Comparison of ENCODE assay signal across 8 cellular contexts in genomic region chr7:85554294-85554877, GRCh38.
DNase-seq lines count a peak whose midpoint lies in the region; TF ChIP-seq lines count a peak whose summit lies in the region.

No MANE protein-coding gene starts in this region.

- no peak overlapping the region for H3K4me3 ChIP-seq in epithelial cell of proximal tubule (ENCODE audit: low read depth, low read length)

- CTCF ChIA-PET in activated naive CD4-positive, alpha-beta T cell treated with anti-CD3 and anti-CD28 coated beads for 36 hours (lab: Charles Lee), result interaction anchor here (0.6 to 1.5 kb wide), 5 partner anchors 50 to 1618 kb away, joined by 3 to 4 read pairs (median 4); no protein-coding TSS in a partner anchor

- H3K36me3 Mint-ChIP-seq in activated naive CD4-positive, alpha-beta T cell treated with anti-CD3 and anti-CD28 coated beads for 36 hours (ENCODE audit: low read depth), result no peaks in the 10 kb centered on the region

- H3K9me3 Mint-ChIP-seq in activated naive CD4-positive, alpha-beta T cell treated with anti-CD3 and anti-CD28 coated beads for 36 hours, result no peaks in the 10 kb centered on the region

- H3K4me3 Mint-ChIP-seq in activated naive CD4-positive, alpha-beta T cell treated with anti-CD3 and anti-CD28 coated beads for 36 hours, result no peak overlapping the region

- intact Hi-C loops in activated naive CD4-positive, alpha-beta T cell treated with anti-CD3 and anti-CD28 coated beads for 36 hours (cut with micrococcal nuclease), result loop anchor here (1.0 to 10.0 kb wide), 5 partner anchors 196 to 910 kb away; partner anchors contain the start of gene SEMA3D

- peak; percentile 8 for DNase-seq in activated naive CD4-positive, alpha-beta T cell treated with anti-CD3 and anti-CD28 coated beads for 36 hours
- no peak for DNase-seq in activated naive CD4-positive, alpha-beta T cell (lab: John Stamatoyannopoulos, UW)
- DNase-seq in H4 (ENCODE audit: low spot score) (peak; percentile 86), LHCN-M2 (ENCODE audit: low read depth) (peak; percentile 51), RKO (ENCODE audit: low spot score) (peak; percentile 75), epithelial cell of proximal tubule (ENCODE audit: low read depth) (peak; percentile 92), non-pigmented ciliary epithelial cell (ENCODE audit: low read depth) (peak; percentile 61), occipital lobe (lab: John Stamatoyannopoulos, UW) (no peak)

- no peaks in the 10 kb centered on the region for H3K27me3 Mint-ChIP-seq in activated naive CD4-positive, alpha-beta T cell treated with anti-CD3 and anti-CD28 coated beads for 36 hours (ENCODE audit: low read depth)

- H3K4me1 Mint-ChIP-seq in activated naive CD4-positive, alpha-beta T cell treated with anti-CD3 and anti-CD28 coated beads for 36 hours (ENCODE audit: low read depth), result no peaks in the 10 kb centered on the region

- TF ChIP-seq CTCF in epithelial cell of proximal tubule (conservative IDR thresholded peaks at IDR 0.05; ENCODE audit: low read depth, low read length), result peak; percentile 72

- no peak overlapping the region for H3K27ac Mint-ChIP-seq in activated naive CD4-positive, alpha-beta T cell treated with anti-CD3 and anti-CD28 coated beads for 36 hours

Comparison
In these comparisons a context has a peak if more than half of its experiments do, and no peak if none do; other contexts are left out.
1. DNase-seq: peak in activated naive CD4-positive, alpha-beta T cell treated with anti-CD3 and anti-CD28 coated beads for 36 hours (single experiment), H4 (single experiment), LHCN-M2 (single experiment), RKO (single experiment), epithelial cell of proximal tubule (single experiment) and non-pigmented ciliary epithelial cell (single experiment); none in activated naive CD4-positive, alpha-beta T cell (0 of 4) and occipital lobe (single experiment).